ENCODE assay signal across 20 cellular contexts in genomic region chr17:76683921-76684745, GRCh38. TPM values are rescaled to one million over a fixed set of nuclear protein-coding genes. Genes with fewer than 3 reads are reported as not detected.
A peak's percentile ranks its signal among the peaks of the same experiment; 100 is the strongest.
DNase-seq lines count a peak whose midpoint lies in the region; ATAC-seq, FAIRE-seq and TF ChIP-seq lines count a peak whose summit lies in the region.
"Had no signal": no experiment of that assay in that cellular context is flagged by ENCODE, and none has a peak within 500 bp of the region (broad histone marks: within the 10 kb centered on the region; RNA-seq: fewer than 3 reads in every experiment).

No MANE protein-coding gene starts in this region.

- H3K27me3 ChIP-seq in H1 (replicated peaks in 1 of 4; ENCODE audit: control insufficient read depth in 3 of 4, extremely low read depth in 1 of 4, insufficient read depth in 3 of 4, low read length in 3 of 4) (no peaks in the 10 kb centered on the region), ovary (no peaks in the 10 kb centered on the region)

- H3K4me2 ChIP-seq in H1 (ENCODE audit: insufficient read depth in 1 of 2, low read depth in 2 of 2, low read length in 2 of 2), result no peak overlapping the region

- FAIRE-seq in H1 (lab: Jason Lieb, UNC), result no peak
- FAIRE-seq: D721Med, GM18507 had no signal

- DNase-seq in NCI-H2227 (lab: John Stamatoyannopoulos, UW; ENCODE audit: unreplicated experiment), result peak; percentile 27
- DNase-seq in NCI-H2227 treated with DMSO at 0.1 percent for 48 hours (lab: John Stamatoyannopoulos, UW), result no peak
- no peak for DNase-seq in H1 (ENCODE audit: low read depth in 1 of 2, low spot score in 2 of 2)
- peak in 3 of 5 donors; percentile 29 to 48 (median 41) for DNase-seq in ovary
- no peak for DNase-seq in natural killer cell
- DNase-seq in AG08396 (ENCODE audit: low spot score), result no peak
- no peak for DNase-seq in left colon
- DNase-seq: activated naive CD4-positive, alpha-beta T cell treated with anti-CD3 and anti-CD28 coated beads, Interleukin-2, amount 50 U/mL, for 16 hours; activated T-cell treated with anti-CD3 and anti-CD28 coated beads, Interleukin-2, amount 50 U/mL, for 72 hours; midbrain; NCI-H1694; NCI-H446; SW 1271 had no signal

- H3K14ac ChIP-seq in H1 (ENCODE audit: insufficient read length), result no peak overlapping the region

- H3K27ac Mint-ChIP-seq in natural killer cell, result no peak overlapping the region
- H3K27ac Mint-ChIP-seq: activated T-cell treated with anti-CD3 and anti-CD28 coated beads, Interleukin-2, amount 50 U/mL, for 72 hours had no signal

- POLR2A ChIA-PET in HEK293 (lab: Yijun Ruan, JAX), result interaction anchor here (0.6 to 1.1 kb wide), 5 partner anchors 13 to 551 kb away, joined by 3 to 7 read pairs (median 3); no protein-coding TSS in a partner anchor
- POLR2A ChIA-PET in H1 (lab: Charles Lee; ENCODE audit: partially characterized antibody), result interaction anchor here (1.1 to 3.7 kb wide), 3 partner anchors 12 to 127 kb away, joined by 3 to 18 read pairs (median 3); no protein-coding TSS in a partner anchor

- no peaks in the 10 kb centered on the region for H3K36me3 Mint-ChIP-seq in natural killer cell

- no peak for TF ChIP-seq RAD21 in H1 (IDR thresholded peaks at IDR 0.05 in 1 of 2, conservative IDR thresholded peaks at IDR 0.05 in 1 of 2; ENCODE audit: low read depth in 2 of 2, low read length in 2 of 2)

- no peak for ATAC-seq in natural killer cell
- ATAC-seq in left colon, result no peak
- ATAC-seq: activated T-cell treated with anti-CD3 and anti-CD28 coated beads, Interleukin-2, amount 50 U/mL, for 72 hours; left lobe of liver had no signal

- no peak overlapping the region for H2BK12ac ChIP-seq in H1 (ENCODE audit: low read depth, low read length)

- H3K27ac ChIP-seq in HEK293 (ENCODE audit: extremely low read depth, low read depth, low read length) (no peak overlapping the region), H1 (ENCODE audit: low read depth, low read length) (no peak overlapping the region), ovary (no peak overlapping the region)

- TF ChIP-seq POLR2A in H1 (IDR thresholded peaks at IDR 0.05; ENCODE audit: control extremely low read depth in 1 of 2, low read depth in 2 of 2, low read length in 2 of 2), result no peak
- no peak for TF ChIP-seq POLR2A in ovary (IDR thresholded peaks at IDR 0.05)

- no peaks in the 10 kb centered on the region for H3K23me2 ChIP-seq in H1 (ENCODE audit: low read depth, low read length)

- H3K79me1 ChIP-seq in H1 (ENCODE audit: low read depth, low read length), result no peaks in the 10 kb centered on the region

- H3K36me3 ChIP-seq in HEK293 (ENCODE audit: control insufficient read depth in 2 of 2, insufficient read depth in 1 of 2, low read length in 2 of 2) (peaks cover 0 to 55% of the 10 kb centered on the region in 2 experiments; a peak in 1 of 3 replicates), H1 (ENCODE audit: control insufficient read depth in 2 of 4, insufficient read depth in 4 of 4, low read length in 3 of 4) (no peaks in the 10 kb centered on the region), ovary (no peaks in the 10 kb centered on the region)

- CTCF ChIA-PET in HEK293 (lab: Yijun Ruan, JAX), result interaction anchor here (0.6 to 14.2 kb wide), 8 partner anchors 14 to 231 kb away, joined by 3 to 175 read pairs (median 5); partner anchors contain the start of gene MXRA7
- CTCF ChIA-PET in H1 (lab: Charles Lee; ENCODE audit: partially characterized antibody), result interaction anchor here (0.5 to 13.1 kb wide), 23 partner anchors 10 to 177 kb away, joined by 3 to 155 read pairs (median 5); partner anchors contain the start of genes JMJD6, METTL23 and MXRA7

- no peak overlapping the region for H3K4me3 Mint-ChIP-seq in natural killer cell
- H3K4me3 Mint-ChIP-seq: activated T-cell treated with anti-CD3 and anti-CD28 coated beads, Interleukin-2, amount 50 U/mL, for 72 hours had no signal

- H3K4me1 ChIP-seq in HEK293 (ENCODE audit: control insufficient read depth, insufficient read depth, low read length) (peaks cover 8% of the 10 kb centered on the region), H1 (replicated peaks in 1 of 4; ENCODE audit: control insufficient read depth in 3 of 4, insufficient read depth in 4 of 4, low read length in 3 of 4) (peaks cover 0 to 28% (median 14%) of the 10 kb centered on the region in 4 experiments; a peak in 6 of 7 replicates), ovary (ENCODE audit: insufficient read depth) (peaks cover 31% of the 10 kb centered on the region)

- H3K23ac ChIP-seq in H1 (ENCODE audit: insufficient read length), result no peak overlapping the region

- peaks cover 18 to 21% of the 10 kb centered on the region in 2 donors for H3K4me1 Mint-ChIP-seq in natural killer cell

- H4K5ac ChIP-seq in H1 (ENCODE audit: insufficient read length, low read depth, low read length), result no peak overlapping the region

- no peak overlapping the region for H3K4ac ChIP-seq in H1 (replicated peaks; ENCODE audit: insufficient read length, low read depth, low read length)

- H3K27me3 Mint-ChIP-seq in natural killer cell (ENCODE audit: low read depth in 2 of 2), result no peaks in the 10 kb centered on the region

- no peak overlapping the region for H2AFZ ChIP-seq in H1 (ENCODE audit: low read length)

- H2BK5ac ChIP-seq in H1 (ENCODE audit: low read depth, low read length), result no peak overlapping the region; the same call in 1 of the 2 replicates

- H3K9ac ChIP-seq in H1 (replicated peaks in 1 of 4; ENCODE audit: extremely low read depth in 1 of 4, low read depth in 3 of 4, low read length in 3 of 4), result no peak overlapping the region; a peak in 1 of 7 replicates

- no peak overlapping the region for H2AK5ac ChIP-seq in H1 (ENCODE audit: low read depth, low read length)

- H3K9me3 ChIP-seq in HEK293 (ENCODE audit: control insufficient read depth, insufficient read depth, low read depth, low read length) (no peaks in the 10 kb centered on the region), H1 (ENCODE audit: insufficient read depth in 2 of 2, low read depth in 1 of 2, low read length in 1 of 2) (no peaks in the 10 kb centered on the region), ovary (no peaks in the 10 kb centered on the region)

- TF ChIP-seq EP300 in H1 (IDR thresholded peaks at IDR 0.05; ENCODE audit: borderline replicate concordance in 1 of 2, low read depth in 2 of 2, low read length in 2 of 2), result no peak
- TF ChIP-seq EP300 in ovary (IDR thresholded peaks at IDR 0.05), result no peak

- TF ChIP-seq CTCF in HEK293 (tag by site-specific recombination; IDR thresholded peaks at IDR 0.05), result no peak
- TF ChIP-seq CTCF in H1 (IDR thresholded peaks at IDR 0.05; ENCODE audit: control extremely low read depth in 1 of 3, insufficient read depth in 1 of 3, low read depth in 1 of 3, low read length in 3 of 3), result no peak
- TF ChIP-seq CTCF in ovary (IDR thresholded peaks at IDR 0.05), result no peak
- TF ChIP-seq CTCF in natural killer cell (IDR thresholded peaks at IDR 0.05), result no peak

- WGBS in H1 (ENCODE audit: extremely low coverage in 1 of 2, insufficient coverage in 1 of 2, insufficient read length in 1 of 2, insufficient replicate concordance in 2 of 2, low coverage in 1 of 2, low lambda C conversion rate in 2 of 2, missing lambda C conversion rate in 1 of 2), 2 experiments, result 91% methylated on average over 22 of the region's 25 CpGs; no CpG with 5 or more reads in 1 of the 2 experiments
- 86 to 90% (median 87%) methylated on average over 23 to 25 of the region's 25 CpGs for WGBS in ovary, 3 donors

- no peak overlapping the region for H2BK15ac ChIP-seq in H1 (ENCODE audit: low read length)

- H3K9me3 Mint-ChIP-seq in natural killer cell, result no peaks in the 10 kb centered on the region
- H3K9me3 Mint-ChIP-seq: activated T-cell treated with anti-CD3 and anti-CD28 coated beads, Interleukin-2, amount 50 U/mL, for 72 hours had no signal

- H3K4me3 ChIP-seq in HEK293 (ENCODE audit: low read depth, low read length) (no peak overlapping the region), H1 (ENCODE audit: extremely low read depth in 1 of 4, insufficient read depth in 2 of 4, low read depth in 3 of 4, low read length in 4 of 4) (no peak overlapping the region), ovary (no peak overlapping the region)

- intact Hi-C loops in ovary (cut with DNase I) (loop anchor here in 1 of 4 donors (10.0 kb wide), 1 partner anchor 159 kb away; no protein-coding TSS in a partner anchor), natural killer cell (cut with micrococcal nuclease) (loop anchor here (5.0 kb wide), 1 partner anchor 33 kb away; no protein-coding TSS in a partner anchor), left colon (cut with DNase I, micrococcal nuclease) (no loop called here)

- no peak overlapping the region for H2BK20ac ChIP-seq in H1 (ENCODE audit: low read length)

- no peaks in the 10 kb centered on the region for H3K79me2 ChIP-seq in H1 (ENCODE audit: control insufficient read depth in 1 of 2, insufficient read depth in 2 of 2, low read length in 2 of 2)

- H2BK120ac ChIP-seq in H1 (replicated peaks; ENCODE audit: low read depth, low read length), result no peak overlapping the region

- H4K8ac ChIP-seq in H1 (ENCODE audit: extremely low read depth, insufficient read depth, low read length), result no peak overlapping the region; the same call in 1 of the 2 replicates

- H4K20me1 ChIP-seq in H1 (replicated peaks in 1 of 2; ENCODE audit: control insufficient read depth in 1 of 2, insufficient read depth in 2 of 2, low read length in 2 of 2), result peaks cover 0 to 2% of the 10 kb centered on the region in 2 experiments

- H4K91ac ChIP-seq in H1 (replicated peaks; ENCODE audit: insufficient read length, low read length), result peak overlapping the region; percentile 25

- no peak overlapping the region for H3K56ac ChIP-seq in H1 (replicated peaks; ENCODE audit: insufficient read length, low read depth, low read length)

- peak overlapping the region; percentile 24 for H3K18ac ChIP-seq in H1 (ENCODE audit: extremely low read depth, low read length)

RNA-seq across cellular contexts. Expression of gene MXRA7, which starts 26.6 kb away (rescaled TPM):
- 21.3 and 26.6 TPM in 2 replicates for total RNA-seq in H1 (2021; fragmentation: NEBNext Ultra II Directional; extraction: Animal tissue kit (Norgen Biotek cat#: 25700))
- polyA plus RNA-seq in H1 (2011; rRNA removed) (12.8 and 17.8 TPM in 2 replicates), ovary (100 to 1,000 TPM; 199 to 759 TPM)
- 19.7 TPM for polyA plus RNA-seq in H1 (2011; cell fraction: cytosol; rRNA removed)
- 15.7 TPM for polyA plus RNA-seq in H1 (2011; cell fraction: nucleus; rRNA removed)
- polyA plus RNA-seq in H1 (2012, experiment 1 of 2), result 22.5 to 26.9 TPM (median 24.9 TPM) in 4 replicates
- polyA plus RNA-seq in H1 (2012, experiment 2 of 2), result 28.3 TPM
- polyA plus RNA-seq in H1 (2013, experiment 1 of 2), result 26.7 TPM
- 34.1 TPM for polyA plus RNA-seq in H1 (2013, experiment 2 of 2)
- polyA minus RNA-seq in H1 (2011; rRNA and poly(A)+ RNA removed), result 13.7 and 15.2 TPM in 2 replicates
- polyA minus RNA-seq in H1 (2011; cell fraction: cytosol; rRNA and poly(A)+ RNA removed), result 9.0 TPM
- 6.9 TPM for polyA minus RNA-seq in H1 (2011; cell fraction: nucleus; rRNA and poly(A)+ RNA removed)
- total RNA-seq in ovary (100 to 1,000 TPM; 107 to 210 (median 181) TPM), natural killer cell (10 to 100 TPM; 31.6 to 47.6 (median 46.5) TPM), left colon (10 to 100 TPM; 12.0 to 37.2 TPM)

RNA-seq across cellular contexts. Expression of gene ST6GALNAC1, which starts 40.6 kb away (rescaled TPM):
- total RNA-seq in H1 (2021; fragmentation: NEBNext Ultra II Directional; extraction: Animal tissue kit (Norgen Biotek cat#: 25700)), result not detected in 2 replicates
- polyA plus RNA-seq in H1 (2011; rRNA removed) (not detected in 2 replicates), ovary (1 to 10 TPM; 3.6 to 6.1 TPM)
- not detected for polyA plus RNA-seq in H1 (2011; cell fraction: cytosol; rRNA removed)
- polyA plus RNA-seq in H1 (2011; cell fraction: nucleus; rRNA removed), result not detected
- not detected in 4 replicates for polyA plus RNA-seq in H1 (2012, experiment 1 of 2)
- not detected for polyA plus RNA-seq in H1 (2012, experiment 2 of 2)
- not detected for polyA plus RNA-seq in H1 (2013, experiment 1 of 2)
- polyA plus RNA-seq in H1 (2013, experiment 2 of 2), result not detected
- polyA minus RNA-seq in H1 (2011; rRNA and poly(A)+ RNA removed), result not detected in 2 replicates
- polyA minus RNA-seq in H1 (2011; cell fraction: cytosol; rRNA and poly(A)+ RNA removed), result not detected
- polyA minus RNA-seq in H1 (2011; cell fraction: nucleus; rRNA and poly(A)+ RNA removed), result not detected
- total RNA-seq in ovary (10 to 100 TPM in 1 of 7 donors, 1 to 10 TPM in 4, under 1 TPM in 2; 0.73 to 10.5 (median 3.7) TPM), natural killer cell (1 to 10 TPM in 1 of 3 donors, not detected in 2; 1.0 TPM), left colon (100 to 1,000 TPM; 322 to 434 TPM)
- total RNA-seq: A673, G401, M059J had no signal

RNA-seq across cellular contexts. Expression of gene JMJD6, which starts 42.3 kb away (rescaled TPM):
- total RNA-seq in H1 (2021; fragmentation: NEBNext Ultra II Directional; extraction: Animal tissue kit (Norgen Biotek cat#: 25700)), result 18.6 and 22.2 TPM in 2 replicates
- 8.6 and 10.6 TPM in 2 replicates for polyA plus RNA-seq in H1 (2011; rRNA removed)
- polyA plus RNA-seq in H1 (2011; cell fraction: cytosol; rRNA removed), result 9.9 TPM
- polyA plus RNA-seq in H1 (2011; cell fraction: nucleus; rRNA removed), result 11.7 TPM
- polyA plus RNA-seq in H1 (2012, experiment 1 of 2), result 18.3 to 22.2 TPM (median 19.1 TPM) in 4 replicates
- polyA plus RNA-seq in H1 (2012, experiment 2 of 2), result 9.1 TPM
- 10.0 TPM for polyA plus RNA-seq in H1 (2013, experiment 1 of 2)
- 8.7 TPM for polyA plus RNA-seq in H1 (2013, experiment 2 of 2)
- polyA minus RNA-seq in H1 (2011; rRNA and poly(A)+ RNA removed), result 3.1 and 5.3 TPM in 2 replicates
- 5.8 TPM for polyA minus RNA-seq in H1 (2011; cell fraction: cytosol; rRNA and poly(A)+ RNA removed)
- polyA minus RNA-seq in H1 (2011; cell fraction: nucleus; rRNA and poly(A)+ RNA removed), result 6.7 TPM
- total RNA-seq in ovary, result 10 to 100 TPM; 20.1 to 49.8 (median 38.1) TPM
- polyA plus RNA-seq in ovary, result 10 to 100 TPM; 19.5 to 28.2 TPM
- 100 to 1,000 TPM; 169 to 257 (median 195) TPM for total RNA-seq in natural killer cell
- total RNA-seq in left colon, result 10 to 100 TPM; 27.2 to 31.3 TPM

RNA-seq across cellular contexts. Expression of gene METTL23, which starts 42.5 kb away (rescaled TPM):
- total RNA-seq in H1 (2021; fragmentation: NEBNext Ultra II Directional; extraction: Animal tissue kit (Norgen Biotek cat#: 25700)), result 36.1 and 36.2 TPM in 2 replicates
- polyA plus RNA-seq in H1 (2011; rRNA removed) (41.3 and 60.2 TPM in 2 replicates), ovary (10 to 100 TPM; 37.9 to 47.4 TPM)
- polyA plus RNA-seq in H1 (2011; cell fraction: cytosol; rRNA removed), result 51.3 TPM
- 40.3 TPM for polyA plus RNA-seq in H1 (2011; cell fraction: nucleus; rRNA removed)
- polyA plus RNA-seq in H1 (2012, experiment 1 of 2), result 36.4 to 47.2 TPM (median 43.1 TPM) in 4 replicates
- 34.6 TPM for polyA plus RNA-seq in H1 (2012, experiment 2 of 2)
- polyA plus RNA-seq in H1 (2013, experiment 1 of 2), result 40.2 TPM
- polyA plus RNA-seq in H1 (2013, experiment 2 of 2), result 38.5 TPM
- polyA minus RNA-seq in H1 (2011; rRNA and poly(A)+ RNA removed), result 25.9 and 32.3 TPM in 2 replicates
- 11.8 TPM for polyA minus RNA-seq in H1 (2011; cell fraction: cytosol; rRNA and poly(A)+ RNA removed)
- 16.5 TPM for polyA minus RNA-seq in H1 (2011; cell fraction: nucleus; rRNA and poly(A)+ RNA removed)
- total RNA-seq in ovary (10 to 100 TPM; 20.9 to 36.6 (median 31.8) TPM), natural killer cell (10 to 100 TPM; 31.9 to 57.7 (median 34.2) TPM), left colon (10 to 100 TPM; 23.4 to 25.0 TPM)

RNA-seq across cellular contexts. Expression of gene SRSF2, which starts 53.0 kb away (rescaled TPM):
- 397 and 413 TPM in 2 replicates for total RNA-seq in H1 (2021; fragmentation: NEBNext Ultra II Directional; extraction: Animal tissue kit (Norgen Biotek cat#: 25700))
- polyA plus RNA-seq in H1 (2011; rRNA removed) (401 and 479 TPM in 2 replicates), ovary (100 to 1,000 TPM; 126 to 152 TPM)
- polyA plus RNA-seq in H1 (2011; cell fraction: cytosol; rRNA removed), result 476 TPM
- polyA plus RNA-seq in H1 (2011; cell fraction: nucleus; rRNA removed), result 766 TPM
- 293 to 353 TPM (median 324 TPM) in 4 replicates for polyA plus RNA-seq in H1 (2012, experiment 1 of 2)
- 136 TPM for polyA plus RNA-seq in H1 (2012, experiment 2 of 2)
- 351 TPM for polyA plus RNA-seq in H1 (2013, experiment 1 of 2)
- 323 TPM for polyA plus RNA-seq in H1 (2013, experiment 2 of 2)
- 111 TPM in 2 replicates for polyA minus RNA-seq in H1 (2011; rRNA and poly(A)+ RNA removed)
- 337 TPM for polyA minus RNA-seq in H1 (2011; cell fraction: cytosol; rRNA and poly(A)+ RNA removed)
- 830 TPM for polyA minus RNA-seq in H1 (2011; cell fraction: nucleus; rRNA and poly(A)+ RNA removed)
- total RNA-seq in ovary (100 to 1,000 TPM; 149 to 245 (median 174) TPM), natural killer cell (100 to 1,000 TPM; 402 to 548 (median 503) TPM), left colon (100 to 1,000 TPM; 138 to 156 TPM)

Comparison
In these comparisons a context has a peak if more than half of its experiments do, and no peak if none do; other contexts are left out.
1. DNase-seq: peak in NCI-H2227 (single experiment) and ovary (3 of 5); none in NCI-H2227 treated with DMSO at 0.1 percent for 48 hours (single experiment), H1 (0 of 2), natural killer cell (single experiment), AG08396 (single experiment) and left colon (0 of 2).
2. RNA of gene ST6GALNAC1, which starts 40.6 kb away (total RNA-seq): 322 to 434 TPM in left colon; 0.73 to 10.5 TPM in ovary, 1.0 TPM in natural killer cell and not detected in H1; every median in the first group is over 10 times any median in the second.